In the genomic region with DNA sequence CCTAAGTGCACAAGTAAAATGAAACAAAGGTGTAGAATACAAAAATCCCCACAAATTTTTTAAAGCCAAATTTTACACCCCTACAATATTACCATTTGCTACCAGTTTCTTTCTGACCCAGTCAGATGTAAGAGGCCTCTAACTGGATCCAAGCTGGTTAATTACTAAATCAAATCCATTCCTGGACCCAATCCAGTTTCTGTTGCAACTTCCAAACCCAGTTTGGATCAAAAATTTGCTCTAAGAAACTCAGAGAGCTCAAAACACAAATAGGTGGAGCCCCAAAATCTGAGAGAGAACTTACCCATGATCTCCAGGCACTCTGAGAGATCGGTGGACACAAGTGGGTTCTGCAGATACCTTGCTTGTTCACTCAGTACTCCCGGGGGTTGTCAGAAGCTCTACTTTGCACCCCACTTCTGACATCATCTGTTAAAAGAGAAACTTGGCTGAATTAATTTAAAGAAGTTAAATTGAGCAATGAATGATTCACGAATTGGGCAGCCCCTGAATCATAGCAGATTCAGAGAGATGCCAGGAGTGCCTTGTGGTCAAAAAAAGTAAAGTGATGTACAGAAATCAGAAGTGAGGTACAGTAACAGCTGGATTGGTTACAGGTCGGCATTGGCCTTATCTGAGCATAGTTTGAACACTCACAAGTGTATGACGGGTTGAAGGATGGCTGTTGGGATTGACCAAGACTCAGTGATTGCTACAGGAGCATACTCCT, we compare ENCODE assay signal across 16 cellular contexts.
DNase-seq lines count a peak whose midpoint lies in the region; ATAC-seq and TF ChIP-seq lines count a peak whose summit lies in the region.
"Had no signal": no experiment of that assay in that cellular context is flagged by ENCODE, and none has a peak within 500 bp of the region (broad histone marks: within the 10 kb centered on the region; RNA-seq: fewer than 3 reads in every experiment).

No MANE protein-coding gene starts in this region.

- no peaks in the 10 kb centered on the region for H3K27me3 Mint-ChIP-seq in activated CD4-positive, alpha-beta T cell treated with anti-CD3 and anti-CD28 coated beads for 36 hours
- H3K27me3 Mint-ChIP-seq: dendritic cell treated with granulocyte-macrophage colony-stimulating factor and Interleukin-4, amounts not matched to agents 40 ng/mL and 50 ng/mL, for 4 days; type B pancreatic cell had no signal

- in situ Hi-C loops in mammary epithelial cell (cut with MboI; ENCODE audit: low sequenced_read_pairs in 2 of 2): no loop called here
- in situ Hi-C loops in GM13976 (cut with MboI; ENCODE audit: low sequenced_read_pairs, unreplicated experiment): no loop called here

- no peaks in the 10 kb centered on the region for H3K36me3 Mint-ChIP-seq in activated CD4-positive, alpha-beta T cell treated with anti-CD3 and anti-CD28 coated beads for 36 hours (ENCODE audit: low read depth)
- H3K36me3 Mint-ChIP-seq: type B pancreatic cell had no signal

- no peak overlapping the region for H3K27ac Mint-ChIP-seq in activated CD4-positive, alpha-beta T cell treated with anti-CD3 and anti-CD28 coated beads for 36 hours
- H3K27ac Mint-ChIP-seq: dendritic cell treated with granulocyte-macrophage colony-stimulating factor and Interleukin-4, amounts not matched to agents 40 ng/mL and 50 ng/mL, for 4 days; type B pancreatic cell had no signal

- CTCF ChIA-PET in mammary epithelial cell (lab: Charles Lee; ENCODE audit: low non-redundant PET): interaction anchor here (0.5 to 0.9 kb wide), 4 partner anchors 10 to 329 kb away, joined by 3 to 11 read pairs (median 4); no protein-coding TSS in a partner anchor
- CTCF ChIA-PET in activated CD4-positive, alpha-beta T cell treated with anti-CD3 and anti-CD28 coated beads for 36 hours (lab: Charles Lee): interaction anchor here (1.0 kb wide), 1 partner anchor 18 kb away, joined by 5 read pairs; no protein-coding TSS in a partner anchor

- no peak overlapping the region for H3K4me3 ChIP-seq in mammary epithelial cell (replicated peaks in 1 of 3; ENCODE audit: insufficient read depth in 1 of 3, low read depth in 2 of 3, low read length in 3 of 3)

- H3K4me1 ChIP-seq in mammary epithelial cell (ENCODE audit: insufficient read depth, low read length): peaks cover 9% of the 10 kb centered on the region

- no peak overlapping the region for H3K27ac ChIP-seq in mammary epithelial cell (ENCODE audit: insufficient read depth, low read depth, low read length)

- no peak for TF ChIP-seq CTCF in mammary epithelial cell (conservative IDR thresholded peaks at IDR 0.05 in 1 of 2, IDR thresholded peaks at IDR 0.05 in 1 of 2; ENCODE audit: extremely low read depth in 1 of 2, insufficient read depth in 1 of 2, low read depth in 1 of 2, low read length in 2 of 2)
- TF ChIP-seq CTCF in GM13976 (IDR thresholded peaks at IDR 0.05; ENCODE audit: borderline replicate concordance, control extremely low read depth, extremely low read depth, insufficient read depth, missing control alignments): no peak

- no peak overlapping the region for H2AFZ ChIP-seq in mammary epithelial cell (ENCODE audit: low read depth, low read length)

- no TSS peak for BruUV-seq in mammary epithelial cell (replicated peaks; lab: Mats Ljungman, UMichigan)

- ATAC-seq in activated CD4-positive, alpha-beta T cell treated with anti-CD3 and anti-CD28 coated beads for 36 hours: no peak
- ATAC-seq: Right ventricle myocardium inferior had no signal

- H3K27me3 ChIP-seq in mammary epithelial cell (ENCODE audit: insufficient read depth, low read length): no peaks in the 10 kb centered on the region

- no peaks in the 10 kb centered on the region for H3K4me1 Mint-ChIP-seq in activated CD4-positive, alpha-beta T cell treated with anti-CD3 and anti-CD28 coated beads for 36 hours

- H3K9me3 ChIP-seq in mammary epithelial cell (replicated peaks; ENCODE audit: insufficient read depth, low read length): no peaks in the 10 kb centered on the region

- DNase-seq in Daoy (ENCODE audit: low read depth): peak; percentile 21
- DNase-seq in NCI-H226: peak; percentile 95
- DNase-seq in mammary epithelial cell: peak; percentile 92
- peak; percentile 34 for DNase-seq in kidney tubule cell (ENCODE audit: low spot score)
- DNase-seq in GM13976 (ENCODE audit: low spot score): no peak
- no peak for DNase-seq in NCI-H2029 (lab: John Stamatoyannopoulos, UW)
- no peak for DNase-seq in activated CD4-positive, alpha-beta T cell treated with anti-CD3 and anti-CD28 coated beads for 36 hours
- DNase-seq in stimulated activated CD4-positive, alpha-beta T cell treated with anti-CD3 and anti-CD28 coated beads, Interleukin-4, amount 100 ng/mL, for 4 hours: no peak
- DNase-seq: activated CD4-positive, alpha-beta T cell treated with anti-CD3 and anti-CD28 coated beads for 4 hours; C1 segment of cervical spinal cord; islet precursor cell; NCI-H524; stimulated activated CD4-positive, alpha-beta T cell treated with anti-CD3 and anti-CD28 coated beads, Interleukin-2, amount 100 ng/mL, for 48 hours had no signal

- intact Hi-C loops in mammary epithelial cell (cut with micrococcal nuclease): loop anchor here (2.0 kb wide), 1 partner anchor 21 kb away; no protein-coding TSS in a partner anchor
- intact Hi-C loops in activated CD4-positive, alpha-beta T cell treated with anti-CD3 and anti-CD28 coated beads for 36 hours (cut with DNase I, micrococcal nuclease): no loop called here

- H3K9me3 Mint-ChIP-seq in activated CD4-positive, alpha-beta T cell treated with anti-CD3 and anti-CD28 coated beads for 36 hours (ENCODE audit: low read depth): no peaks in the 10 kb centered on the region
- H3K9me3 Mint-ChIP-seq: type B pancreatic cell had no signal

- no peak overlapping the region for H3K4me3 Mint-ChIP-seq in activated CD4-positive, alpha-beta T cell treated with anti-CD3 and anti-CD28 coated beads for 36 hours
- H3K4me3 Mint-ChIP-seq: dendritic cell treated with granulocyte-macrophage colony-stimulating factor and Interleukin-4, amounts not matched to agents 40 ng/mL and 50 ng/mL, for 4 days; type B pancreatic cell had no signal

- WGBS in mammary epithelial cell (ENCODE audit: low coverage, missing lambda C conversion rate): 56% methylated on average over 5 of the region's 5 CpGs

- POLR2A ChIA-PET in activated CD4-positive, alpha-beta T cell treated with anti-CD3 and anti-CD28 coated beads for 36 hours (lab: Charles Lee): no interaction called here

- H3K36me3 ChIP-seq in mammary epithelial cell (ENCODE audit: insufficient read depth, low read length): no peaks in the 10 kb centered on the region

- no peaks in the 10 kb centered on the region for H3K79me2 ChIP-seq in mammary epithelial cell (ENCODE audit: insufficient read depth, low read length)

- H3K4me2 ChIP-seq in mammary epithelial cell (ENCODE audit: insufficient read depth, low read depth, low read length): no peak overlapping the region

- dilution Hi-C loops in mammary epithelial cell (cut with HindIII; ENCODE audit: low sequenced_read_pairs): no loop called here

- no peak overlapping the region for H3K9ac ChIP-seq in mammary epithelial cell (ENCODE audit: insufficient read depth, low read length)

- no peaks in the 10 kb centered on the region for H4K20me1 ChIP-seq in mammary epithelial cell (ENCODE audit: insufficient read depth, low read length)

Comparison
In these comparisons a context has a peak if more than half of its experiments do, and no peak if none do; other contexts are left out.
1. DNase-seq: peak in Daoy (single experiment), NCI-H226 (single experiment), mammary epithelial cell (single experiment) and kidney tubule cell (single experiment); none in GM13976 (single experiment), NCI-H2029 (single experiment), activated CD4-positive, alpha-beta T cell treated with anti-CD3 and anti-CD28 coated beads for 36 hours (single experiment) and stimulated activated CD4-positive, alpha-beta T cell treated with anti-CD3 and anti-CD28 coated beads, Interleukin-4, amount 100 ng/mL, for 4 hours (0 of 2).